Comparison of ENCODE assay signal across 27 cellular contexts in the genomic region with DNA sequence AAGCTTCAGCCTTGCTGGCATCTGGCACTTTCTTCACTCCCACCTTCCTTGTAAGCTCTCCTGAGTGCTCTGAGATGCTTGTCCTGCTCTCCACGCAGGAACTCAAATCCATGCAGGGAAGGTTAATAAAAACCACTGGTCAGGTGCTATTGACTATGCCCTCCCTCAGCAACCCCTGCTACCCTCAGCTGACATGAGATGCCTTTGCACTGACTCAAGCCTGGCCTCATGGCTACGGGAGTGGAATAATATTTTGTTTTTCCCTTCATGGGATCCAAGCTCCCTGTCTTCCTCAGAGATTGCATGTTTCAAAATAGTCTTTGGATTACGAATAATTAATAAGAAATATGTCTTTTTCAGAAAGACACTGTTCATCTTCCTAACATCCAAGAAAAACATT. TPM values are rescaled to one million over a fixed set of nuclear protein-coding genes. Genes with fewer than 3 reads are reported as not detected.
DNase-seq lines count a peak whose midpoint lies in the region; ATAC-seq, FAIRE-seq and TF ChIP-seq lines count a peak whose summit lies in the region.
"Had no signal": no experiment of that assay in that cellular context is flagged by ENCODE, and none has a peak within 500 bp of the region (broad histone marks: within the 10 kb centered on the region; RNA-seq: fewer than 3 reads in every experiment).

No MANE protein-coding gene starts in this region.

- TF ChIP-seq CTCF in kidney (IDR thresholded peaks at IDR 0.05; ENCODE audit: borderline replicate concordance, extremely low read depth, insufficient read depth) = no peak
- TF ChIP-seq CTCF in thoracic aorta (IDR thresholded peaks at IDR 0.05) = no peak

- H3K4me3 ChIP-seq in kidney (ENCODE audit: low read length in 2 of 2) (no peak overlapping the region), thoracic aorta (no peak overlapping the region)
- H3K4me3 ChIP-seq: thyroid gland had no signal

- no peak overlapping the region for H3K27ac ChIP-seq in kidney (ENCODE audit: low read depth in 2 of 2, low read length in 2 of 2)
- H3K27ac ChIP-seq in thoracic aorta = peak overlapping the region; percentile 51 to 56
- H3K27ac ChIP-seq: brain microvascular endothelial cell, KMS-11, thyroid gland had no signal

- no peak for FAIRE-seq in kidney (lab: Jason Lieb, UNC)
- FAIRE-seq: D721Med, GM12892 had no signal

- intact Hi-C loops in kidney (cut with DNase I) = no loop called here

- peaks cover 0 to 9% of the 10 kb centered on the region in 2 donors for H3K4me1 ChIP-seq in kidney (ENCODE audit: control insufficient read depth in 1 of 2, insufficient read depth in 1 of 2, low read depth in 1 of 2, low read length in 2 of 2)
- peaks cover 9 to 18% of the 10 kb centered on the region in 2 donors for H3K4me1 ChIP-seq in thoracic aorta (ENCODE audit: control insufficient read depth in 1 of 2, low read depth in 2 of 2)

- H3K9ac ChIP-seq in kidney (ENCODE audit: low read length in 2 of 2) = no peak overlapping the region
- H3K9ac ChIP-seq: KMS-11 had no signal

- no peaks in the 10 kb centered on the region for H3K36me3 ChIP-seq in kidney (ENCODE audit: control insufficient read depth in 1 of 2, insufficient read depth in 2 of 2, low read length in 2 of 2)
- no peaks in the 10 kb centered on the region for H3K36me3 ChIP-seq in thoracic aorta
- H3K36me3 ChIP-seq: brain microvascular endothelial cell, thyroid gland had no signal

- ATAC-seq in thoracic aorta (ENCODE audit: insufficient number of reproducible peaks, low FRiP score, low read depth) = no peak
- ATAC-seq: activated T-helper 17 cell treated with anti-CD3 and anti-CD28 coated beads, Interleukin-2, amount 50 U/mL, for 72 hours; stimulated activated effector memory CD8-positive, alpha-beta T cell treated with anti-CD3 and anti-CD28 coated beads, Interleukin-12 subunit alpha, Interleukin-12 subunit beta, amount 100 ng/mL, for 72 hours had no signal

- DNase-seq in ELR (ENCODE audit: low read depth) (peak; percentile 40), NCI-H226 (peak; percentile 29), kidney (peak; percentile 68), thoracic aorta (ENCODE audit: low spot score) (no peak), HUDEP-2 (lab: John Stamatoyannopoulos, UW; ENCODE audit: unreplicated experiment in 76 of 76) (no peak), NCI-H1092 treated with DMSO at 0.1 percent for 48 hours (lab: John Stamatoyannopoulos, UW) (no peak)
- DNase-seq in stimulated activated CD4-positive, alpha-beta T cell treated with anti-CD3 and anti-CD28 coated beads, Interleukin-12 subunit alpha, Interleukin-12 subunit beta, amount 100 ng/mL, for 4 hours = no peak
- DNase-seq: activated CD4-positive, alpha-beta T cell treated with anti-CD3 and anti-CD28 coated beads for 48 hours; activated naive CD8-positive, alpha-beta T cell treated with anti-CD3 and anti-CD28 coated beads for 36 hours; brain microvascular endothelial cell; foreskin melanocyte; HFFc6; NCI-H1105; NCI-H2081 treated with DMSO at 0.1 percent for 48 hours; NCI-H526; retina; T-helper 1 cell; thyroid gland had no signal

- no peaks in the 10 kb centered on the region for H3K27me3 ChIP-seq in thoracic aorta (replicated peaks; ENCODE audit: insufficient read depth)
- H3K27me3 ChIP-seq: thyroid gland had no signal

- no peaks in the 10 kb centered on the region for H3K9me3 ChIP-seq in kidney (ENCODE audit: control insufficient read depth in 1 of 2, low read length in 2 of 2)
- no peaks in the 10 kb centered on the region for H3K9me3 ChIP-seq in thoracic aorta
- H3K9me3 ChIP-seq: thyroid gland had no signal

RNA-seq across cellular contexts. Expression of gene ABCC8, which starts 31.7 kb away (rescaled TPM):
- total RNA-seq in kidney (1.3 TPM), thoracic aorta (10 to 100 TPM in 1 of 2 donors, under 1 TPM in 1; 0.42 to 13.9 TPM)
- polyA plus RNA-seq in kidney (ENCODE audit: insufficient read depth, low read depth, low replicate concordance) = 3.2 TPM
- total RNA-seq: activated naive CD8-positive, alpha-beta T cell treated with anti-CD3 and anti-CD28 coated beads for 36 hours; activated T-helper 17 cell treated with anti-CD3 and anti-CD28 coated beads, Interleukin-2, amount 50 U/mL, for 72 hours; dermis microvascular lymphatic vessel endothelial cell; HFFc6 had no signal
- polyA plus RNA-seq: BJ had no signal

RNA-seq across cellular contexts. Expression of gene USH1C, which starts 35.9 kb away (rescaled TPM):
- total RNA-seq in kidney (38.6 TPM), thoracic aorta (under 1 TPM in 1 of 2 donors, not detected in 1; 0.68 TPM)
- polyA plus RNA-seq in kidney (ENCODE audit: insufficient read depth, low read depth, low replicate concordance) = 107 TPM
- total RNA-seq: activated naive CD8-positive, alpha-beta T cell treated with anti-CD3 and anti-CD28 coated beads for 36 hours; activated T-helper 17 cell treated with anti-CD3 and anti-CD28 coated beads, Interleukin-2, amount 50 U/mL, for 72 hours; dermis microvascular lymphatic vessel endothelial cell; HFFc6; mononuclear cell had no signal
- polyA plus RNA-seq: BJ had no signal

RNA-seq across cellular contexts. Expression of gene OTOG, which starts 38.8 kb away (rescaled TPM):
- total RNA-seq in kidney = 0.06 TPM
- polyA plus RNA-seq in kidney (ENCODE audit: insufficient read depth, low read depth, low replicate concordance) = not detected
- not detected for total RNA-seq in thoracic aorta
- total RNA-seq: activated naive CD8-positive, alpha-beta T cell treated with anti-CD3 and anti-CD28 coated beads for 36 hours; activated T-helper 17 cell treated with anti-CD3 and anti-CD28 coated beads, Interleukin-2, amount 50 U/mL, for 72 hours; dermis microvascular lymphatic vessel endothelial cell; HFFc6; liver; mononuclear cell; thyroid gland had no signal
- polyA plus RNA-seq: BJ, liver had no signal

Comparison
In these comparisons a context has a peak if more than half of its experiments do, and no peak if none do; other contexts are left out.
1. DNase-seq: peak in ELR (single experiment), NCI-H226 (single experiment) and kidney (single experiment); none in thoracic aorta (single experiment), HUDEP-2 (0 of 76), NCI-H1092 treated with DMSO at 0.1 percent for 48 hours (single experiment) and stimulated activated CD4-positive, alpha-beta T cell treated with anti-CD3 and anti-CD28 coated beads, Interleukin-12 subunit alpha, Interleukin-12 subunit beta, amount 100 ng/mL, for 4 hours (single experiment).
2. H3K27ac ChIP-seq: peak in thoracic aorta (2 of 2); none in kidney (0 of 2).
3. RNA of gene USH1C, which starts 35.9 kb away (total RNA-seq): 38.6 TPM in kidney (single experiment); 0.68 TPM in thoracic aorta; every median in the first group is over 10 times any median in the second.